ENCODE assay signal across 25 cellular contexts in genomic region chr3:122461834-122462233, GRCh38.
"Had no signal": no experiment of that assay in that cellular context is flagged by ENCODE, and none has a peak within 500 bp of the region (broad histone marks: within the 10 kb centered on the region; RNA-seq: fewer than 3 reads in every experiment).

No MANE protein-coding gene starts in this region.

- H3K27ac Mint-ChIP-seq: activated CD4-positive, alpha-beta memory T cell treated with anti-CD3 and anti-CD28 coated beads for 36 hours; stimulated activated naive CD8-positive, alpha-beta T cell treated with anti-CD3 and anti-CD28 coated beads, Interleukin-15, Interleukin-2, amounts not matched to agents 100 ng/mL and 50 ng/mL, for 24 hours had no signal

- ATAC-seq: activated naive CD4-positive, alpha-beta T cell treated with anti-CD3 and anti-CD28 coated beads, Interleukin-2, amount 50 U/mL, for 72 hours; effector memory CD8-positive, alpha-beta T cell; gastroesophageal sphincter; left colon; lower lobe of right lung; naive thymus-derived CD4-positive, alpha-beta T cell; upper lobe of right lung had no signal

- H3K27ac ChIP-seq: breast epithelium, colonic mucosa, dorsolateral prefrontal cortex, esophagus squamous epithelium, gastroesophageal sphincter, lower lobe of right lung, prostate gland, right atrium auricular region, thyroid gland, upper lobe of right lung had no signal

- H3K36me3 ChIP-seq: breast epithelium, colonic mucosa, prostate gland had no signal

- DNase-seq: activated CD4-positive, alpha-beta memory T cell treated with anti-CD3 and anti-CD28 coated beads for 36 hours; activated CD4-positive, alpha-beta T cell treated with anti-CD3 and anti-CD28 coated beads for 4 hours; activated CD4-positive, CD25-positive, alpha-beta regulatory T cell; activated gamma-delta T cell; colonic mucosa; dorsolateral prefrontal cortex; effector memory CD8-positive, alpha-beta T cell; esophagus squamous epithelium; head of caudate nucleus; islet precursor cell; left colon; lower lobe of right lung; naive thymus-derived CD4-positive, alpha-beta T cell; stimulated activated CD4-positive, alpha-beta T cell treated with anti-CD3 and anti-CD28 coated beads, Interleukin-12 subunit alpha, Interleukin-12 subunit beta, amount 100 ng/mL, for 4 hours; stimulated activated CD4-positive, alpha-beta T cell treated with anti-CD3 and anti-CD28 coated beads, Interleukin-4, amount 100 ng/mL, for 4 hours; substantia nigra; T1000; thyroid gland; upper lobe of right lung had no signal

- H3K9me3 Mint-ChIP-seq: activated CD4-positive, alpha-beta memory T cell treated with anti-CD3 and anti-CD28 coated beads for 36 hours; activated naive CD4-positive, alpha-beta T cell treated with anti-CD3 and anti-CD28 coated beads, Interleukin-2, amount 50 U/mL, for 72 hours; effector memory CD8-positive, alpha-beta T cell; naive thymus-derived CD4-positive, alpha-beta T cell; stimulated activated naive CD8-positive, alpha-beta T cell treated with anti-CD3 and anti-CD28 coated beads, Interleukin-15, Interleukin-2, amounts not matched to agents 100 ng/mL and 50 ng/mL, for 24 hours had no signal

- H3K27me3 ChIP-seq: breast epithelium, colonic mucosa, dorsolateral prefrontal cortex, esophagus squamous epithelium, gastroesophageal sphincter, right atrium auricular region, thyroid gland, upper lobe of right lung had no signal

- H3K4me3 ChIP-seq: breast epithelium, colonic mucosa, dorsolateral prefrontal cortex, esophagus squamous epithelium, gastroesophageal sphincter, lower lobe of right lung, prostate gland, right atrium auricular region, thyroid gland, upper lobe of right lung had no signal

- H3K4me1 ChIP-seq: breast epithelium, colonic mucosa, esophagus squamous epithelium, gastroesophageal sphincter, lower lobe of right lung, prostate gland, right atrium auricular region, thyroid gland, upper lobe of right lung had no signal

- H3K4me3 Mint-ChIP-seq: activated CD4-positive, alpha-beta memory T cell treated with anti-CD3 and anti-CD28 coated beads for 36 hours; effector memory CD8-positive, alpha-beta T cell; naive thymus-derived CD4-positive, alpha-beta T cell; stimulated activated naive CD8-positive, alpha-beta T cell treated with anti-CD3 and anti-CD28 coated beads, Interleukin-15, Interleukin-2, amounts not matched to agents 100 ng/mL and 50 ng/mL, for 24 hours had no signal

- H3K9me3 ChIP-seq: breast epithelium, colonic mucosa, esophagus squamous epithelium, gastroesophageal sphincter, lower lobe of right lung, prostate gland, right atrium auricular region, thyroid gland, upper lobe of right lung had no signal

- H3K27me3 Mint-ChIP-seq: activated CD4-positive, alpha-beta memory T cell treated with anti-CD3 and anti-CD28 coated beads for 36 hours; effector memory CD8-positive, alpha-beta T cell; naive thymus-derived CD4-positive, alpha-beta T cell; stimulated activated naive CD8-positive, alpha-beta T cell treated with anti-CD3 and anti-CD28 coated beads, Interleukin-15, Interleukin-2, amounts not matched to agents 100 ng/mL and 50 ng/mL, for 24 hours had no signal
